In the genomic region with DNA sequence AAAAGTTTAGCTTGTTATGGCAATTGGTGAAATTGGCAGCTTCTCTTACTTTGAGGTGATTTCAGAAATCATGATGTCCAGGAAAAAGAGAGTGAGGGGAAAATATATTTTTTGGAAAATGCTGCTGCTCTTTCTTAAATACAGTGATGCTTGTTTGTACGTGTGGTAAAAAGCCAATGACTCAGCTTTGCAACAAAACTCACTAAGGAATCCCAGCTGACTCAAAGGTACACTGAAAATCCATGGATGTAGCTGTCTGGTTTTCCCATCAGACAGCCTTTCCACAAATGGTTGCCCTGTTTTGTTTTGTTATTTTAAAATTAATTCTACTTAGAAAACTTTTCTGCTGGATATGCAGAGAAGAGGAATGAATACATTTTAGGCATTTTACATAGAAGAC, we compare ENCODE assay signal across 16 cellular contexts.
DNase-seq lines count a peak whose midpoint lies in the region; FAIRE-seq and TF ChIP-seq lines count a peak whose summit lies in the region.
"Had no signal": no experiment of that assay in that cellular context is flagged by ENCODE, and none has a peak within 500 bp of the region (broad histone marks: within the 10 kb centered on the region; RNA-seq: fewer than 3 reads in every experiment).

No MANE protein-coding gene starts in this region.

- peak; percentile 19 for DNase-seq in H54 (ENCODE audit: insufficient read length, low spot score)
- DNase-seq in adipocyte (ENCODE audit: low read depth) = peak; percentile 65
- DNase-seq in fibroblast of pulmonary artery (ENCODE audit: low read depth) = peak; percentile 52
- no peak for DNase-seq in stomach
- DNase-seq in prostate gland (ENCODE audit: low spot score) = no peak
- DNase-seq in erythroblast (lab: John Stamatoyannopoulos, UW) = no peak
- DNase-seq in frontal cortex (ENCODE audit: low spot score in 2 of 2) = no peak
- no peak for DNase-seq in NCI-H524 treated with DMSO at 0.1 percent for 48 hours (lab: John Stamatoyannopoulos, UW)
- DNase-seq: activated gamma-delta T cell; aorta; CD8-positive, alpha-beta memory T cell; foreskin melanocyte; KBM-7; naive B cell; NCI-H1105; spleen had no signal

- TF ChIP-seq CTCF in fibroblast of pulmonary artery (IDR thresholded peaks at IDR 0.05; ENCODE audit: low read length, missing control alignments) (no peak), stomach (IDR thresholded peaks at IDR 0.05) (no peak), prostate gland (IDR thresholded peaks at IDR 0.05) (no peak)

- no peak overlapping the region for H3K9ac ChIP-seq in adipocyte (ENCODE audit: low read length)

- H3K27me3 ChIP-seq in adipocyte (replicated peaks; ENCODE audit: control insufficient read depth, insufficient read depth, low read length) = no peaks in the 10 kb centered on the region
- H3K27me3 ChIP-seq in stomach = no peaks in the 10 kb centered on the region
- no peaks in the 10 kb centered on the region for H3K27me3 ChIP-seq in prostate gland (replicated peaks; ENCODE audit: insufficient read depth)
- H3K27me3 ChIP-seq: spleen had no signal

- intact Hi-C loops in stomach (cut with DNase I; ENCODE audit: low total_unique reads) (no loop called here), prostate gland (cut with DNase I) (no loop called here)

- 32 to 60% (median 52%) methylated on average over 1 of the region's 1 CpG for WGBS in stomach, 5 donors
- WGBS in prostate gland = 30% methylated on average over 1 of the region's 1 CpG

- FAIRE-seq in H54 (lab: Jason Lieb, UNC) (peak; percentile 98), frontal cortex (lab: Jason Lieb, UNC) (no peak)

- TF ChIP-seq POLR2A in H54 (IDR thresholded peaks at IDR 0.05; ENCODE audit: low read depth, low read length) (no peak), stomach (IDR thresholded peaks at IDR 0.05) (no peak), prostate gland (IDR thresholded peaks at IDR 0.05) (no peak), erythroblast (IDR thresholded peaks at IDR 0.05; ENCODE audit: low read length) (no peak)

- peak overlapping the region in 3 of 5 donors; percentile 9 to 50 (median 20) for H3K27ac ChIP-seq in stomach
- H3K27ac ChIP-seq in prostate gland = no peak overlapping the region
- H3K27ac ChIP-seq: spleen had no signal

- peaks cover 29% of the 10 kb centered on the region for H3K4me1 ChIP-seq in adipocyte (ENCODE audit: control insufficient read depth, insufficient read depth, low read length)
- no peaks in the 10 kb centered on the region for H3K4me1 ChIP-seq in stomach
- no peaks in the 10 kb centered on the region for H3K4me1 ChIP-seq in prostate gland (replicated peaks)
- H3K4me1 ChIP-seq: spleen had no signal

- H3K4me3 ChIP-seq in adipocyte (ENCODE audit: low read length) (no peak overlapping the region), fibroblast of pulmonary artery (replicated peaks; ENCODE audit: low read depth, low read length) (no peak overlapping the region), stomach (no peak overlapping the region), prostate gland (no peak overlapping the region)
- H3K4me3 ChIP-seq: spleen had no signal

- H3K36me3 ChIP-seq in adipocyte (ENCODE audit: control insufficient read depth, insufficient read depth, low read length, severe bottlenecking) = no peaks in the 10 kb centered on the region
- H3K36me3 ChIP-seq in stomach = no peaks in the 10 kb centered on the region
- no peaks in the 10 kb centered on the region for H3K36me3 ChIP-seq in prostate gland
- H3K36me3 ChIP-seq: spleen had no signal

- H3K9me3 ChIP-seq in adipocyte (ENCODE audit: control insufficient read depth, low read length) (no peaks in the 10 kb centered on the region), stomach (no peaks in the 10 kb centered on the region), prostate gland (no peaks in the 10 kb centered on the region)
- H3K9me3 ChIP-seq: spleen had no signal

- no peak for TF ChIP-seq EP300 in stomach (IDR thresholded peaks at IDR 0.05)

Comparison
In these comparisons a context has a peak if more than half of its experiments do, and no peak if none do; other contexts are left out.
1. DNase-seq: peak in H54 (single experiment), adipocyte (single experiment) and fibroblast of pulmonary artery (single experiment); none in stomach (single experiment), prostate gland (single experiment), erythroblast (0 of 2), frontal cortex (0 of 2) and NCI-H524 treated with DMSO at 0.1 percent for 48 hours (single experiment).
2. H3K27ac ChIP-seq: peak in stomach (3 of 5); none in prostate gland (0 of 2).